In the genomic region with DNA sequence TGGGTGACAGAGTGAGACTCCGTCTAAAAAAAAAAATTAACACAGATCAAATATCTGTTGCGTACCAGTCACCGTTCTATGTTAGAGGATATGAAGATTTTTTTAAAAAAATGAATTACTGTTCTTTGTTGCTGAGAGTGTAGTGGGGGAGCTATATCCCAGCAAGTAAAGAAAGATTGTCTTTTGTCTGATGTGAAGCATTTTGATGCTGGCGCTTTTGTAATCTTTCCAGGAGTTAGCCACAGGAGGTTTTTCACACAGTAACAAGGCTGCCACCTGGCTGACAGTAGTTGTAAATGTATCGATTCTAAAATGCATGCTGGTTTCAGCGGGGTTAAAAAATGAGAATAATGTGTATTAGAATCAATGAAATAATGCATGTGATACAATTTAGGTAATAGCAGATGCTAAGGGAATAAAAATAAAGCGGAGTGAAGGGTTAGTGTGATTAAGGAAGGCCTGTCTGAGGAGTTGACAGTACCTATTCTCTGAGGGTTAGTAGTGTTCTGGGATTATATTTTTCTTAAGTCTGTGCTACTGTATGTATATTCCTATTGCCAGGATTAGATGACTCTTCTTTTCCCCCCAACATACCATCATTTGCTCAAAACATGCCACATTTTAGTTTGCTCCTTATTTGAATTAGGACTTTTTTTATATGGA, we compare ENCODE assay signal across 8 cellular contexts. TPM values are rescaled to one million over a fixed set of nuclear protein-coding genes. Genes with fewer than 3 reads are reported as not detected.
DNase-seq lines count a peak whose midpoint lies in the region; ATAC-seq and TF ChIP-seq lines count a peak whose summit lies in the region.

No MANE protein-coding gene starts in this region.

- TF ChIP-seq POLR2A in esophagus muscularis mucosa (IDR thresholded peaks at IDR 0.05; ENCODE audit: low read depth) = no peak

- WGBS in esophagus muscularis mucosa = 28% methylated on average over 7 of the region's 7 CpGs

- no peak overlapping the region for H3K4me3 ChIP-seq in BJ (ENCODE audit: low read depth, low read length)
- no peak overlapping the region for H3K4me3 ChIP-seq in esophagus muscularis mucosa

- H3K36me3 ChIP-seq in BJ (ENCODE audit: control insufficient read depth, insufficient read depth, low read length) (no peaks in the 10 kb centered on the region), esophagus muscularis mucosa (no peaks in the 10 kb centered on the region)

- no peak for TF ChIP-seq EP300 in esophagus muscularis mucosa (IDR thresholded peaks at IDR 0.05)

- TF ChIP-seq CTCF in BJ (IDR thresholded peaks at IDR 0.05; ENCODE audit: insufficient read depth, low read depth, low read length) (peak; percentile 72), esophagus muscularis mucosa (IDR thresholded peaks at IDR 0.05) (peak; percentile 58 to 66 (median 63))

- intact Hi-C loops in esophagus muscularis mucosa (cut with DNase I) = loop anchor here (1.0 kb wide), 1 partner anchor 104 kb away; no protein-coding TSS in a partner anchor

- ATAC-seq in GM18861 (IDR thresholded peaks at IDR 0.05; ENCODE audit: unreplicated experiment) = peak; percentile 11
- no peak for ATAC-seq in GM18867 (IDR thresholded peaks at IDR 0.05; ENCODE audit: unreplicated experiment)
- no peak for ATAC-seq in GM21447 (IDR thresholded peaks at IDR 0.05; ENCODE audit: unreplicated experiment)

- DNase-seq in BJ (ENCODE audit: low read depth) (no peak), NCI-H460 (ENCODE audit: extremely low read depth, low read depth) (peak; percentile 70), activated T-cell treated with anti-CD3 and anti-CD28 coated beads for 24 hours (ENCODE audit: low read depth) (peak; percentile 28), esophagus muscularis mucosa (ENCODE audit: extremely low spot score) (no peak), non-pigmented ciliary epithelial cell (ENCODE audit: low read depth) (peak; percentile 34)

- CTCF ChIA-PET in BJ (lab: Yijun Ruan, JAX) = interaction anchor here (0.6 to 8.2 kb wide), 21 partner anchors 9 to 430 kb away, joined by 3 to 153 read pairs (median 3); a partner anchor contains a TSS

- peaks cover 13 to 26% (median 20%) of the 10 kb centered on the region in 4 donors for H3K4me1 ChIP-seq in esophagus muscularis mucosa

- no peak overlapping the region for H3K27ac ChIP-seq in esophagus muscularis mucosa (replicated peaks in 1 of 4)

- H3K27me3 ChIP-seq in BJ (ENCODE audit: control insufficient read depth, insufficient read depth, low read length) (no peaks in the 10 kb centered on the region), esophagus muscularis mucosa (no peaks in the 10 kb centered on the region)

- POLR2A ChIA-PET in BJ (lab: Charles Lee) = interaction anchor here (0.7 kb wide), 1 partner anchor 32 kb away, joined by 4 read pairs; no protein-coding TSS in a partner anchor

- no peaks in the 10 kb centered on the region for H3K9me3 ChIP-seq in esophagus muscularis mucosa

RNA-seq across cellular contexts. Expression of a gene that starts 3.4 kb away (rescaled TPM):
- 11.2 and 12.0 TPM in 2 replicates for polyA plus RNA-seq in BJ (2011; rRNA removed)
- polyA minus RNA-seq in BJ (2011; rRNA and poly(A)+ RNA removed) = 6.6 and 7.7 TPM in 2 replicates
- total RNA-seq in NCI-H460 (2014; rRNA removed; shearing (Covaris generic)) = 60.0 and 67.1 TPM in 2 replicates
- polyA plus RNA-seq in NCI-H460 (2014; cell fraction: nucleus; rRNA removed) = 154 and 287 TPM in 2 replicates
- 10 to 100 TPM in 1 of 4 donors, 1 to 10 TPM in 3; 1.4 to 17.7 (median 2.4) TPM for total RNA-seq in esophagus muscularis mucosa

Comparison
In these comparisons a context has a peak if more than half of its experiments do, and no peak if none do; other contexts are left out.
1. DNase-seq: peak in NCI-H460 (single experiment), activated T-cell treated with anti-CD3 and anti-CD28 coated beads for 24 hours (single experiment) and non-pigmented ciliary epithelial cell (single experiment); none in BJ (single experiment) and esophagus muscularis mucosa (single experiment).